9 cellular contexts compared by ENCODE assay signal in the genomic region with DNA sequence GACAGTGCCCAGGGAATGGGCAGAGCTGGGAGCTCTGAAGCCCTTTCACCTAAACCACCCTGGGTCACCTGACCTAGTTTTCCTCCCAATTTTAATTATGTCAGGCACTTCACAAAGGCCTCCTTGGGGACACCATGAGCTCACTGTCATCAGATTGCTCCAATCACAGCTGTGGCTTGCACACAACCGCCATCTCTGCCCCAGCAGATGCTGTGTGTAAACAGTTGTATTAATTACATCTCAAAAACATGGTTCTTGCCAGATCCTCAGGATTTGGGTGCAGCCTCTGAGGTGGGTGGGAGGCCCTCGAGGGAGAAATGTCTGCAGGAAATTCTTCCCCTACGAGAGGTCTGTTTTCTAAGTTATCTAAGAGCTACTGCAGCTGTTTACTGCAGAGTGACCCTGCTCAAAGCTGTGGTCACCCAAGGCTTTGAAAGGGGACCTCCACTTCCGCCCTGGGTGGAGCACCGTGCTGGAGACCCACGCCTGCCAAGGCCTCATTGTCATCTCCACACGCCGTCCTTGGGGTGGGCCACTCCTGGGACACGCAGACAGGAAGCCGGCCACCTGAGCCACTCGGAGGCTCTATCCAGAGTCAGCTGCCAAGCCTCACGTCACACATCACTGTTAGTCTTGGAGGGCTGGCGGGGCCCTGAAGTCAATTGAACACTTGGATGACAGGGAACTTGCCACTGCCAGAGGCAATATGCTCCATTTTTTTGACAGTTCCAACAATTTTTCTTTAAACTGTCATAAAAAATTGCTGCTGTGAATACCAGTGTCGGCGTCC.
DNase-seq lines count a peak whose midpoint lies in the region; ATAC-seq and TF ChIP-seq lines count a peak whose summit lies in the region.
"Had no signal": no experiment of that assay in that cellular context is flagged by ENCODE, and none has a peak within 500 bp of the region (broad histone marks: within the 10 kb centered on the region; RNA-seq: fewer than 3 reads in every experiment).

No MANE protein-coding gene starts in this region.

- peak overlapping the region in 7 of 59 donors; percentile 1 to 46 (median 12) for H3K4me3 ChIP-seq in dorsolateral prefrontal cortex
- no peak overlapping the region for H3K4me3 ChIP-seq in lower lobe of right lung
- peak overlapping the region; percentile 46 for H3K4me3 ChIP-seq in thoracic aorta
- H3K4me3 ChIP-seq in PC-9, result no peak overlapping the region

- peaks cover 100% of the 10 kb centered on the region for H3K79me2 ChIP-seq in PC-9 (ENCODE audit: low read depth)

- peaks cover 42% of the 10 kb centered on the region for H3K4me1 ChIP-seq in lower lobe of right lung
- H3K4me1 ChIP-seq in thoracic aorta (ENCODE audit: control insufficient read depth in 1 of 2, low read depth in 2 of 2), result peaks cover 20 to 50% of the 10 kb centered on the region in 2 donors
- no peaks in the 10 kb centered on the region for H3K4me1 ChIP-seq in PC-9 (replicated peaks; ENCODE audit: insufficient read depth)

- no peaks in the 10 kb centered on the region for H3K9me2 ChIP-seq in PC-9 (ENCODE audit: insufficient read depth)

- no peak overlapping the region for H2AFZ ChIP-seq in PC-9

- H3K36me3 ChIP-seq in lower lobe of right lung (no peaks in the 10 kb centered on the region), thoracic aorta (no peaks in the 10 kb centered on the region), PC-9 (ENCODE audit: low read depth) (peaks cover 33% of the 10 kb centered on the region)

- intact Hi-C loops in dorsolateral prefrontal cortex (cut with DNase I) (no loop called here), lower lobe of right lung (cut with DNase I) (no loop called here), PC-9 (cut with micrococcal nuclease; ENCODE audit: unreplicated experiment) (no loop called here)

- H3K27me3 ChIP-seq in dorsolateral prefrontal cortex (peaks cover 0 to 6% (median 0%) of the 10 kb centered on the region in 45 donors), lower lobe of right lung (ENCODE audit: low read depth) (no peaks in the 10 kb centered on the region), thoracic aorta (replicated peaks; ENCODE audit: insufficient read depth) (no peaks in the 10 kb centered on the region), PC-9 (ENCODE audit: insufficient read depth, low read depth) (no peaks in the 10 kb centered on the region)

- POLR2A ChIA-PET in PC-9 (lab: Charles Lee; ENCODE audit: unreplicated experiment), result no interaction called here

- H3F3A ChIP-seq in PC-9 (ENCODE audit: insufficient read depth, low read depth), result peaks cover 52% of the 10 kb centered on the region; the same call in 1 of the 2 replicates

- no peak overlapping the region for H3K4me2 ChIP-seq in PC-9

- BruUV-seq in PC-9 (replicated peaks; lab: Mats Ljungman, UMichigan), result no TSS peak

- H3K9me3 ChIP-seq in lower lobe of right lung (no peaks in the 10 kb centered on the region), thoracic aorta (no peaks in the 10 kb centered on the region), PC-9 (ENCODE audit: insufficient read depth, low read depth) (no peaks in the 10 kb centered on the region)

- CTCF ChIA-PET in PC-9 (lab: Charles Lee), result no interaction called here

- ATAC-seq in lower lobe of right lung, result peak; percentile 78 to 85
- no peak for ATAC-seq in thoracic aorta (ENCODE audit: insufficient number of reproducible peaks, low FRiP score, low read depth)

- H3K27ac ChIP-seq in dorsolateral prefrontal cortex (peak overlapping the region in 49 of 59 donors; percentile 11 to 90 (median 73)), lower lobe of right lung (peak overlapping the region; percentile 64), thoracic aorta (peak overlapping the region; percentile 48 to 68), PC-9 (no peak overlapping the region)

- TF ChIP-seq CTCF in dorsolateral prefrontal cortex (IDR thresholded peaks at IDR 0.05 in 54 of 56, conservative IDR thresholded peaks at IDR 0.05 in 2 of 56; ENCODE audit: low read depth in 1 of 56, partially characterized antibody in 56 of 56) (no peak), lower lobe of right lung (IDR thresholded peaks at IDR 0.05) (no peak), thoracic aorta (IDR thresholded peaks at IDR 0.05) (no peak), PC-9 (conservative IDR thresholded peaks at IDR 0.05) (no peak)

- peaks cover 64% of the 10 kb centered on the region for H4K20me1 ChIP-seq in PC-9 (ENCODE audit: insufficient read depth)

- DNase-seq in NCI-H1694 treated with DMSO at 0.1 percent for 48 hours (lab: John Stamatoyannopoulos, UW), result peak; percentile 74
- DNase-seq in dorsolateral prefrontal cortex, result peak in 1 of 10 donors; percentile 39
- peak; percentile 87 for DNase-seq in lower lobe of right lung
- peak; percentile 70 for DNase-seq in thoracic aorta (ENCODE audit: low spot score)
- DNase-seq in PC-9, result no peak
- no peak for DNase-seq in UCSD-AML1 (lab: John Stamatoyannopoulos, UW; ENCODE audit: unreplicated experiment)
- no peak for DNase-seq in HK-2 (ENCODE audit: unreplicated experiment)
- no peak for DNase-seq in midbrain (lab: John Stamatoyannopoulos, UW)
- DNase-seq: DMS53 had no signal

Comparison
In these comparisons a context has a peak if more than half of its experiments do, and no peak if none do; other contexts are left out.
1. DNase-seq: peak in NCI-H1694 treated with DMSO at 0.1 percent for 48 hours (single experiment), lower lobe of right lung (single experiment) and thoracic aorta (single experiment); none in PC-9 (0 of 2), UCSD-AML1 (single experiment), HK-2 (single experiment) and midbrain (single experiment).